Comparison of ENCODE assay signal across 8 cellular contexts in the genomic region with DNA sequence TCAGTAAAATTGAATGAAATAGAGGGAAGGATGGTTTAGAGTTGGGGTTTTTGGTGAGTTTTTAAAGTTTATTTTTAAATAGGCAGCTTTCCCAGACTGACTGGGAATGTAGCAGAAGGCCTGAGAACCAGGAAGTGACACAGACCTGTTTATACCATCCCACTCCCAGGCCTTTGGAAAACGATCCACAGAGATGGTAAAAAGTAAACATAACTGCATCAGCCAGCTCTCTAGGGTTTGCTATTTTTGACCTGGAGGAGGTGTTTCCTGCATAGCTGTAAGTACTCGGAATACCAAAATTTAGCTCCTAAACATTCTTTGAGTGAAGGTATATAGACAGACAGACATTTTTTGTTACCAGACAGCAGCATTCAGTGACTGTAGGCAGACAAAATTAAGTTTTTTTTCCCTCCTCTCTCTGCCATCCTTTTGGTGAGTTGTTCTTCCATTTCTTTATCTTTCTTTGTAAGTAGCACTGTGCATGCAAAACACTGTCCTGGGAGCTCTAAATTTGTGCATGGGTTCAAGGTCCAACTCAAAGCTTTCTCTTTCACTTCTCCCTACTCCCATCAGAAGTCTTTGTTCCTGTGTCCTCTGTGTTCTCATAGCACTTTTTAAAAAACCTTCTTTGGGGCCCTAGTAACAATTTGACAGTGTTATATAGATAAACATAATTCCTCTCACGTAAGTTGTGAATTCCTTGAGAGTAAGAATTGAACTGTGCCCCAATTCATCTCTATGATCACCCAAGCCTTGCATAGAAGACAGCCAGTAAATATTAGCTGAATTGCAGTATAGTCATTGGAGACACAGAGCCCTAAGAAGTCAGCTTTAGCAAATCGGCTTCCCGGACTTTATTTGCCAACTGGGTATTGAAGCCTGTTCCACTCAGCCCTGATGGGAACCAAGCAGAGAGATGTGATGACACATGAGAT. TPM values are rescaled to one million over a fixed set of nuclear protein-coding genes. Genes with fewer than 3 reads are reported as not detected.
A peak's percentile ranks its signal among the peaks of the same experiment; 100 is the strongest.
DNase-seq lines count a peak whose midpoint lies in the region; ATAC-seq and TF ChIP-seq lines count a peak whose summit lies in the region.

No MANE protein-coding gene starts in this region.

- ATAC-seq in HG02678 (IDR thresholded peaks at IDR 0.05; ENCODE audit: unreplicated experiment) (peak; percentile 56), RWPE2 (ENCODE audit: low read depth) (peak; percentile 50), Right ventricle myocardium superior (ENCODE audit: poor library complexity) (peak; percentile 25)

- TF ChIP-seq CTCF in GM10248 (IDR thresholded peaks at IDR 0.05; ENCODE audit: control extremely low read depth, extremely low read depth, low read depth, missing control alignments), result no peak
- TF ChIP-seq CTCF in RWPE2 (IDR thresholded peaks at IDR 0.05; ENCODE audit: poor library complexity, severe bottlenecking), result no peak
- TF ChIP-seq CTCF in spleen (IDR thresholded peaks at IDR 0.05 in 8 of 11, conservative IDR thresholded peaks at IDR 0.05 in 3 of 11), result no peak
- no peak for TF ChIP-seq CTCF in GM13976 (IDR thresholded peaks at IDR 0.05; ENCODE audit: borderline replicate concordance, control extremely low read depth, extremely low read depth, insufficient read depth, missing control alignments)

- intact Hi-C loops in Right ventricle myocardium superior (cut with DNase I) (no loop called here), spleen (cut with DNase I; ENCODE audit: low total_unique reads) (no loop called here)

- H3K4me1 ChIP-seq in RWPE2 (ENCODE audit: insufficient read depth, poor library complexity, severe bottlenecking) (peaks cover 74% of the 10 kb centered on the region), spleen (peaks cover 75 to 100% (median 99%) of the 10 kb centered on the region in 6 donors)

- WGBS in spleen, 5 donors, result 45 to 51% (median 48%) methylated on average over 5 of the region's 5 CpGs

- DNase-seq in GM10248 (ENCODE audit: extremely low spot score) (peak; percentile 45), RWPE2 (ENCODE audit: low spot score) (no peak), Right ventricle myocardium superior (no peak), spleen (no peak), GM13976 (ENCODE audit: low spot score) (no peak)
- no peak for DNase-seq in activated CD8-positive, alpha-beta memory T cell treated with anti-CD3 and anti-CD28 coated beads, Interleukin-2, amount 50 U/mL, for 48 hours
- DNase-seq in stimulated activated naive CD4-positive, alpha-beta T cell (lab: John Stamatoyannopoulos, UW), result no peak

- H3K27me3 ChIP-seq in RWPE2 (ENCODE audit: insufficient read depth, poor library complexity, severe bottlenecking) (no peaks in the 10 kb centered on the region), spleen (replicated peaks in 1 of 7) (no peaks in the 10 kb centered on the region)

- no peak for TF ChIP-seq POLR2A in spleen (IDR thresholded peaks at IDR 0.05)

- H3K9me3 ChIP-seq in RWPE2 (ENCODE audit: severe bottlenecking), result no peaks in the 10 kb centered on the region
- no peaks in the 10 kb centered on the region for H3K9me3 ChIP-seq in spleen

- H3K36me3 ChIP-seq in RWPE2 (ENCODE audit: low read depth) (no peaks in the 10 kb centered on the region), spleen (no peaks in the 10 kb centered on the region)

- H3K4me3 ChIP-seq in RWPE2 (ENCODE audit: severe bottlenecking) (no peak overlapping the region), spleen (peak overlapping the region in 2 of 8 donors; percentile 1 to 5)

- peak overlapping the region; percentile 85 for H3K27ac ChIP-seq in RWPE2 (ENCODE audit: poor library complexity, severe bottlenecking)
- peak overlapping the region; percentile 21 to 95 (median 90) for H3K27ac ChIP-seq in spleen

- POLR2A ChIA-PET in GM10248 (lab: Yijun Ruan, JAX), result interaction anchor here (0.6 kb wide), 1 partner anchor 128 kb away, joined by 3 read pairs; no protein-coding TSS in a partner anchor

- CTCF ChIA-PET in GM10248 (lab: Yijun Ruan, JAX), result interaction anchor here (0.8 to 2.9 kb wide), 16 partner anchors 8 to 78 kb away, joined by 3 to 22 read pairs (median 4); no protein-coding TSS in a partner anchor

- in situ Hi-C loops in GM13976 (cut with MboI; ENCODE audit: low sequenced_read_pairs, unreplicated experiment), result no loop called here

RNA-seq across cellular contexts. Expression of gene SUSD6, which starts 37.4 kb away (rescaled TPM):
- total RNA-seq in Right ventricle myocardium superior (20.8 TPM), spleen (100 to 1,000 TPM in 3 of 7 donors, 10 to 100 TPM in 4; 76.1 to 120 (median 96.1) TPM)
- 10 to 100 TPM; 10.7 to 20.4 (median 11.3) TPM for polyA plus RNA-seq in spleen
